In the genomic region with DNA sequence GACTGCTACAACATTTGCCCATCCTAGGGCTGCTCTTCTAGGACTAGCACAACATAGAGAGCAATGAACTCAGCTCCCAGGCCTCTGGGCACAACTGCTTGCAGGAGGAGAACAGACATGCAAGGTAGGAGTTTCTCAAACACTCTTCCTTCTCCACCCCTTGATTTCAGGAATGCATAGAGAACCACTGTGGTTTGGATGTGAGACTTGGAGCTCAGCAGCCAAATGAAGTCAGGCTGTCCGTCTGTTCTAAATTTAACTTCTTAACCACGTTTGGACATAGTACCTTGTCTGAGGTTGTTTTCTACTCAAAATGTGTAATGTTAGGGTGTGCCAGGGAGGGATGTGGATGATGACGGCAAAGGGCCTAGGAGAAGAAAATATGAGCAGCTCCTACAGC, we compare ENCODE assay signal across 24 cellular contexts.
DNase-seq lines count a peak whose midpoint lies in the region; FAIRE-seq and TF ChIP-seq lines count a peak whose summit lies in the region.
"Had no signal": no experiment of that assay in that cellular context is flagged by ENCODE, and none has a peak within 500 bp of the region (broad histone marks: within the 10 kb centered on the region; RNA-seq: fewer than 3 reads in every experiment).

No MANE protein-coding gene starts in this region.

- no peaks in the 10 kb centered on the region for H3K36me3 Mint-ChIP-seq in activated CD4-positive, alpha-beta T cell treated with anti-CD3 and anti-CD28 coated beads, Interleukin-2, amount 10 ng/mL, durations not matched to agents 7 days and 5 days (ENCODE audit: low read depth)
- H3K36me3 Mint-ChIP-seq: activated naive CD4-positive, alpha-beta T cell treated with anti-CD3 and anti-CD28 coated beads, Interleukin-2, amount 50 U/mL, for 24 hours; mesothelial cell of epicardium; natural killer cell treated with Interleukin-12 subunit alpha and Interleukin-12 subunit beta and Interleukin-15 and Interleukin-18, amount 100 ng/mL, for 72 hours; T-cell had no signal

- H3K27me3 ChIP-seq in mammary epithelial cell (ENCODE audit: insufficient read depth, low read length): no peaks in the 10 kb centered on the region
- H3K27me3 ChIP-seq in keratinocyte (ENCODE audit: control insufficient read depth, extremely low read depth, insufficient read depth, low read length): no peaks in the 10 kb centered on the region
- H3K27me3 ChIP-seq: brain microvascular endothelial cell had no signal

- dilution Hi-C loops in mammary epithelial cell (cut with HindIII; ENCODE audit: low sequenced_read_pairs) (no loop called here), keratinocyte (cut with MboI; ENCODE audit: extremely low pct_ligation_motif_present, low sequenced_read_pairs) (no loop called here)

- H3K9me1 ChIP-seq in keratinocyte (ENCODE audit: control insufficient read depth, extremely low read depth, insufficient read depth, low read length): no peaks in the 10 kb centered on the region

- TF ChIP-seq CTCF in mammary epithelial cell (conservative IDR thresholded peaks at IDR 0.05 in 1 of 2, IDR thresholded peaks at IDR 0.05 in 1 of 2; ENCODE audit: extremely low read depth in 1 of 2, insufficient read depth in 1 of 2, low read depth in 1 of 2, low read length in 2 of 2) (no peak), keratinocyte (optimal IDR thresholded peaks at IDR 0.05 in 1 of 3, IDR thresholded peaks at IDR 0.05 in 1 of 3, conservative IDR thresholded peaks at IDR 0.05 in 1 of 3; ENCODE audit: extremely low read depth in 1 of 3, insufficient read depth in 2 of 3, low read length in 3 of 3) (no peak)

- H3K9me3 Mint-ChIP-seq in activated CD4-positive, alpha-beta T cell treated with anti-CD3 and anti-CD28 coated beads, Interleukin-2, amount 10 ng/mL, durations not matched to agents 7 days and 5 days: no peaks in the 10 kb centered on the region
- H3K9me3 Mint-ChIP-seq: activated naive CD4-positive, alpha-beta T cell treated with anti-CD3 and anti-CD28 coated beads, Interleukin-2, amount 50 U/mL, for 24 hours; mesothelial cell of epicardium had no signal

- H2AFZ ChIP-seq in mammary epithelial cell (ENCODE audit: low read depth, low read length): peak overlapping the region; percentile 52
- H2AFZ ChIP-seq in keratinocyte (ENCODE audit: control insufficient read depth, low read length): peak overlapping the region; percentile 55

- no peak overlapping the region for H3K27ac Mint-ChIP-seq in activated CD4-positive, alpha-beta T cell treated with anti-CD3 and anti-CD28 coated beads, Interleukin-2, amount 10 ng/mL, durations not matched to agents 7 days and 5 days
- H3K27ac Mint-ChIP-seq: activated naive CD4-positive, alpha-beta T cell treated with anti-CD3 and anti-CD28 coated beads, Interleukin-2, amount 50 U/mL, for 24 hours; mesothelial cell of epicardium; natural killer cell treated with Interleukin-12 subunit alpha and Interleukin-12 subunit beta and Interleukin-15 and Interleukin-18, amount 100 ng/mL, for 72 hours; T-cell had no signal

- peak; percentile 91 for FAIRE-seq in keratinocyte (lab: Jason Lieb, UNC)
- FAIRE-seq: HepG2 had no signal

- 7% methylated on average over 3 of the region's 3 CpGs for WGBS in mammary epithelial cell (ENCODE audit: low coverage, missing lambda C conversion rate)

- H3K36me3 ChIP-seq in mammary epithelial cell (ENCODE audit: insufficient read depth, low read length): no peaks in the 10 kb centered on the region
- no peaks in the 10 kb centered on the region for H3K36me3 ChIP-seq in keratinocyte (ENCODE audit: control insufficient read depth in 2 of 2, extremely low read depth in 1 of 2, insufficient read depth in 2 of 2, low read length in 2 of 2)
- H3K36me3 ChIP-seq: brain microvascular endothelial cell had no signal

- peaks cover 20% of the 10 kb centered on the region for H3K4me1 ChIP-seq in mammary epithelial cell (ENCODE audit: insufficient read depth, low read length)
- H3K4me1 ChIP-seq in keratinocyte (ENCODE audit: control insufficient read depth, extremely low read depth, insufficient read depth, low read length): peaks cover 24% of the 10 kb centered on the region

- intact Hi-C loops in mammary epithelial cell (cut with micrococcal nuclease): no loop called here

- H3K9me3 ChIP-seq in mammary epithelial cell (replicated peaks; ENCODE audit: insufficient read depth, low read length) (no peaks in the 10 kb centered on the region), keratinocyte (ENCODE audit: control insufficient read depth, low read depth, low read length) (no peaks in the 10 kb centered on the region)

- H3K4me3 ChIP-seq in mammary epithelial cell (replicated peaks in 1 of 3; ENCODE audit: insufficient read depth in 1 of 3, low read depth in 2 of 3, low read length in 3 of 3): no peak overlapping the region
- H3K4me3 ChIP-seq in keratinocyte (ENCODE audit: control insufficient read depth in 2 of 3, extremely low read depth in 1 of 3, insufficient read depth in 2 of 3, low read depth in 1 of 3, low read length in 3 of 3): no peak overlapping the region

- CTCF ChIA-PET in mammary epithelial cell (lab: Charles Lee; ENCODE audit: low non-redundant PET): no interaction called here
- CTCF ChIA-PET in activated CD4-positive, alpha-beta T cell treated with anti-CD3 and anti-CD28 coated beads, Interleukin-2, amount 10 ng/mL, durations not matched to agents 7 days and 5 days (lab: Charles Lee): no interaction called here

- BruUV-seq in mammary epithelial cell (replicated peaks; lab: Mats Ljungman, UMichigan): no TSS peak

- no peaks in the 10 kb centered on the region for H3K27me3 Mint-ChIP-seq in activated CD4-positive, alpha-beta T cell treated with anti-CD3 and anti-CD28 coated beads, Interleukin-2, amount 10 ng/mL, durations not matched to agents 7 days and 5 days
- H3K27me3 Mint-ChIP-seq: natural killer cell treated with Interleukin-12 subunit alpha and Interleukin-12 subunit beta and Interleukin-15 and Interleukin-18, amount 100 ng/mL, for 72 hours had no signal

- H3K9ac ChIP-seq in mammary epithelial cell (ENCODE audit: insufficient read depth, low read length): no peak overlapping the region
- no peak overlapping the region for H3K9ac ChIP-seq in keratinocyte (ENCODE audit: control insufficient read depth, extremely low read depth, insufficient read depth, low read length)

- POLR2A ChIA-PET in activated CD4-positive, alpha-beta T cell treated with anti-CD3 and anti-CD28 coated beads, Interleukin-2, amount 10 ng/mL, durations not matched to agents 7 days and 5 days (lab: Charles Lee): no interaction called here

- H3K79me2 ChIP-seq in mammary epithelial cell (ENCODE audit: insufficient read depth, low read length) (no peaks in the 10 kb centered on the region), keratinocyte (ENCODE audit: control insufficient read depth, insufficient read depth, low read length) (no peaks in the 10 kb centered on the region)

- peak; percentile 85 for DNase-seq in AG08395 (ENCODE audit: low spot score)
- DNase-seq in LHCN-M2 (ENCODE audit: low read depth): peak; percentile 46
- peak; percentile 89 for DNase-seq in mammary epithelial cell
- DNase-seq in keratinocyte (ENCODE audit: low read depth, low spot score): no peak
- no peak for DNase-seq in AML-193 (lab: John Stamatoyannopoulos, UW)
- DNase-seq in SHP77 treated with DMSO at 0.1 percent for 48 hours (lab: John Stamatoyannopoulos, UW): no peak
- DNase-seq in activated CD4-positive, alpha-beta T cell treated with anti-CD3 and anti-CD28 coated beads, Interleukin-2, amount 10 ng/mL, durations not matched to agents 7 days and 5 days: no peak
- no peak for DNase-seq in stimulated activated CD4-positive, alpha-beta T cell treated with anti-CD3 and anti-CD28 coated beads, Interleukin-1b, Interleukin-23, amount 100 ng/mL, for 48 hours
- DNase-seq: activated CD4-positive, alpha-beta T cell treated with anti-CD3 and anti-CD28 coated beads for 4 hours; brain microvascular endothelial cell; C1 segment of cervical spinal cord; Calu3; MM.1S; NCI-H1436 treated with DMSO at 0.1 percent for 48 hours; NCI-H2171 treated with DMSO at 0.1 percent for 48 hours; NCI-H748 treated with DMSO at 0.1 percent for 48 hours; posterior cingulate gyrus; stimulated activated CD4-positive, alpha-beta T cell treated with anti-CD3 and anti-CD28 coated beads, Interleukin-4, amount 100 ng/mL, for 24 hours; T-cell had no signal

- H3K4me3 Mint-ChIP-seq in activated CD4-positive, alpha-beta T cell treated with anti-CD3 and anti-CD28 coated beads, Interleukin-2, amount 10 ng/mL, durations not matched to agents 7 days and 5 days: no peak overlapping the region
- H3K4me3 Mint-ChIP-seq: activated naive CD4-positive, alpha-beta T cell treated with anti-CD3 and anti-CD28 coated beads, Interleukin-2, amount 50 U/mL, for 24 hours; mesothelial cell of epicardium; natural killer cell treated with Interleukin-12 subunit alpha and Interleukin-12 subunit beta and Interleukin-15 and Interleukin-18, amount 100 ng/mL, for 72 hours; T-cell had no signal

- H3K27ac ChIP-seq in mammary epithelial cell (ENCODE audit: insufficient read depth, low read depth, low read length): peak overlapping the region; percentile 17
- H3K27ac ChIP-seq in keratinocyte (ENCODE audit: control insufficient read depth, insufficient read depth, low read length): no peak overlapping the region
- H3K27ac ChIP-seq: 22Rv1, brain microvascular endothelial cell had no signal

- H3K4me2 ChIP-seq in mammary epithelial cell (ENCODE audit: insufficient read depth, low read depth, low read length) (no peak overlapping the region), keratinocyte (ENCODE audit: control insufficient read depth, extremely low read depth, insufficient read depth, low read depth, low read length) (peak overlapping the region; percentile 3)

- no peaks in the 10 kb centered on the region for H3K4me1 Mint-ChIP-seq in activated CD4-positive, alpha-beta T cell treated with anti-CD3 and anti-CD28 coated beads, Interleukin-2, amount 10 ng/mL, durations not matched to agents 7 days and 5 days
- H3K4me1 Mint-ChIP-seq: activated naive CD4-positive, alpha-beta T cell treated with anti-CD3 and anti-CD28 coated beads, Interleukin-2, amount 50 U/mL, for 24 hours; mesothelial cell of epicardium; T-cell had no signal

- no peaks in the 10 kb centered on the region for H4K20me1 ChIP-seq in mammary epithelial cell (ENCODE audit: insufficient read depth, low read length)
- H4K20me1 ChIP-seq in keratinocyte (ENCODE audit: control insufficient read depth, extremely low read depth, insufficient read depth, low read length): no peaks in the 10 kb centered on the region

- in situ Hi-C loops in mammary epithelial cell (cut with MboI; ENCODE audit: low sequenced_read_pairs in 2 of 2): no loop called here

Comparison
In these comparisons a context has a peak if more than half of its experiments do, and no peak if none do; other contexts are left out.
1. DNase-seq: peak in AG08395 (single experiment), LHCN-M2 (single experiment) and mammary epithelial cell (single experiment); none in keratinocyte (single experiment), AML-193 (0 of 2), SHP77 treated with DMSO at 0.1 percent for 48 hours (single experiment), activated CD4-positive, alpha-beta T cell treated with anti-CD3 and anti-CD28 coated beads, Interleukin-2, amount 10 ng/mL, durations not matched to agents 7 days and 5 days (single experiment) and stimulated activated CD4-positive, alpha-beta T cell treated with anti-CD3 and anti-CD28 coated beads, Interleukin-1b, Interleukin-23, amount 100 ng/mL, for 48 hours (single experiment).